8 cellular contexts compared by ENCODE assay signal in genomic region chr6:158207452-158207788, GRCh38. TPM values are rescaled to one million over a fixed set of nuclear protein-coding genes. Genes with fewer than 3 reads are reported as not detected.
DNase-seq lines count a peak whose midpoint lies in the region; ATAC-seq and FAIRE-seq lines count a peak whose summit lies in the region.

No MANE protein-coding gene starts in this region.

- H3K4me1 ChIP-seq in ACC112 (ENCODE audit: control insufficient read depth, insufficient read depth, low read length, unreplicated experiment) = peaks cover 32% of the 10 kb centered on the region

- no peaks in the 10 kb centered on the region for H3K9me3 Mint-ChIP-seq in activated naive CD8-positive, alpha-beta T cell treated with anti-CD3 and anti-CD28 coated beads for 36 hours

- H3K27me3 ChIP-seq in ACC112 (ENCODE audit: insufficient read depth, low read length) = no peaks in the 10 kb centered on the region

- H3K27ac ChIP-seq in ACC112 (ENCODE audit: low read depth, low read length) = peak overlapping the region; percentile 77

- peak overlapping the region; percentile 52 for H2AFZ ChIP-seq in ACC112 (ENCODE audit: low read length, unreplicated experiment)

- peak overlapping the region; percentile 64 for H3K4me3 Mint-ChIP-seq in activated naive CD8-positive, alpha-beta T cell treated with anti-CD3 and anti-CD28 coated beads for 36 hours

- peak overlapping the region; percentile 12 for H3K4me3 ChIP-seq in ACC112 (ENCODE audit: low read depth, low read length)

- peak; percentile 38 for DNase-seq in activated naive CD8-positive, alpha-beta T cell treated with anti-CD3 and anti-CD28 coated beads for 36 hours
- DNase-seq in germinal center (ENCODE audit: low spot score) (no peak), RKO (ENCODE audit: low spot score) (no peak), OCI-M2 (lab: John Stamatoyannopoulos, UW; ENCODE audit: unreplicated experiment) (no peak), RCC 7860 (ENCODE audit: low spot score) (no peak)

- H3K79me2 ChIP-seq in ACC112 (ENCODE audit: control insufficient read depth, insufficient read depth, low read length, unreplicated experiment) = no peaks in the 10 kb centered on the region

- peaks cover 2% of the 10 kb centered on the region for H3K36me3 Mint-ChIP-seq in activated naive CD8-positive, alpha-beta T cell treated with anti-CD3 and anti-CD28 coated beads for 36 hours

- H3K36me3 ChIP-seq in ACC112 (ENCODE audit: insufficient read depth, low read length) = no peaks in the 10 kb centered on the region

- peaks cover 14% of the 10 kb centered on the region for H3K27me3 Mint-ChIP-seq in activated naive CD8-positive, alpha-beta T cell treated with anti-CD3 and anti-CD28 coated beads for 36 hours

- FAIRE-seq in RCC 7860 (lab: Jason Lieb, UNC) = no peak

- ATAC-seq in GM19351 (IDR thresholded peaks at IDR 0.05; ENCODE audit: unreplicated experiment) (peak; percentile 98), HG03159 (IDR thresholded peaks at IDR 0.05; ENCODE audit: unreplicated experiment) (peak; percentile 91)

- peaks cover 30% of the 10 kb centered on the region for H3K4me1 Mint-ChIP-seq in activated naive CD8-positive, alpha-beta T cell treated with anti-CD3 and anti-CD28 coated beads for 36 hours

- H3K27ac Mint-ChIP-seq in activated naive CD8-positive, alpha-beta T cell treated with anti-CD3 and anti-CD28 coated beads for 36 hours = peak overlapping the region; percentile 86

RNA-seq across cellular contexts. Expression of gene GTF2H5, which starts 39.3 kb away (rescaled TPM):
- 10 to 100 TPM; 24.5 to 26.6 TPM for total RNA-seq in activated naive CD8-positive, alpha-beta T cell treated with anti-CD3 and anti-CD28 coated beads for 36 hours

RNA-seq across cellular contexts. Expression of gene SERAC1, which starts 39.4 kb away (rescaled TPM):
- 1 to 10 TPM; 2.8 to 4.1 TPM for total RNA-seq in activated naive CD8-positive, alpha-beta T cell treated with anti-CD3 and anti-CD28 coated beads for 36 hours
